Comparison of ENCODE assay signal across 13 cellular contexts in the genomic region with DNA sequence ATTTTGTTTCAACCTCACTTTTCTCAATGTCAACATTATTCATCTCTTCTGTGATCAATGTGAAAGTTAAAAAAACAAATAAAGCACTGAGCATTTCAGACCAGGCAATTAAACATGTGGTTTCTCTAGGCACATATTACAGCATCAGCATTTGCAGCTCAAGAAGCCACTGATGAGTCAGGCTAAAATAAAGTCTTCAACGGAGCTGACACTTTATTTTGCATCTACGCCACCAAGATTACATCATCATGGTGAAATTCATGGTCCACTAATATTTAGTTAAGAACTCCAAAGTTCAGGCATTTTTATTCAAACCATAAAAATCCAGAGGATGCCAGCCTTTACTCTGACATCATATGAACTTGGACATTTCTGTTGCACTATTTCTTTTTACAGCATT. TPM values are rescaled to one million over a fixed set of nuclear protein-coding genes. Genes with fewer than 3 reads are reported as not detected.
DNase-seq lines count a peak whose midpoint lies in the region; TF ChIP-seq lines count a peak whose summit lies in the region.
"Had no signal": no experiment of that assay in that cellular context is flagged by ENCODE, and none has a peak within 500 bp of the region (broad histone marks: within the 10 kb centered on the region; RNA-seq: fewer than 3 reads in every experiment).

No MANE protein-coding gene starts in this region.

- intact Hi-C loops in dorsolateral prefrontal cortex (cut with DNase I): no loop called here

- H3K4me2 ChIP-seq in mesenchymal stem cell (ENCODE audit: low read length, poor library complexity, severe bottlenecking): no peak overlapping the region

- H3K4ac ChIP-seq in mesenchymal stem cell (ENCODE audit: low read depth in 1 of 2, low read length in 2 of 2): no peak overlapping the region

- no peak overlapping the region for H3K4me3 Mint-ChIP-seq in immature natural killer cell

- H3K36me3 Mint-ChIP-seq in immature natural killer cell: no peaks in the 10 kb centered on the region

- no peaks in the 10 kb centered on the region for H3K27me3 ChIP-seq in dorsolateral prefrontal cortex
- no peaks in the 10 kb centered on the region for H3K27me3 ChIP-seq in mesenchymal stem cell (ENCODE audit: control insufficient read depth in 1 of 2, insufficient read depth in 1 of 2, low read length in 2 of 2)
- H3K27me3 ChIP-seq: heart right ventricle, neutrophil had no signal

- no peak overlapping the region for H2BK15ac ChIP-seq in mesenchymal stem cell (ENCODE audit: low read depth, poor library complexity, severe bottlenecking)

- no peaks in the 10 kb centered on the region for H3K9me3 ChIP-seq in mesenchymal stem cell (ENCODE audit: control insufficient read depth, low read length)
- H3K9me3 ChIP-seq: heart right ventricle, neutrophil had no signal

- peak overlapping the region; percentile 47 for H3K9ac ChIP-seq in mesenchymal stem cell (ENCODE audit: low read length)

- H2BK12ac ChIP-seq in mesenchymal stem cell (ENCODE audit: low read length in 2 of 2): no peak overlapping the region

- H4K8ac ChIP-seq in mesenchymal stem cell (ENCODE audit: low read length): no peak overlapping the region

- H3K27ac ChIP-seq in dorsolateral prefrontal cortex: peak overlapping the region in 57 of 59 donors; percentile 4 to 97 (median 82)
- H3K27ac ChIP-seq in mesenchymal stem cell (ENCODE audit: low read length, poor library complexity, severe bottlenecking): no peak overlapping the region
- H3K27ac ChIP-seq: heart right ventricle, neutrophil had no signal

- TF ChIP-seq CTCF in dorsolateral prefrontal cortex (IDR thresholded peaks at IDR 0.05 in 54 of 56, conservative IDR thresholded peaks at IDR 0.05 in 2 of 56; ENCODE audit: low read depth in 1 of 56, partially characterized antibody in 56 of 56): no peak

- no peak overlapping the region for H2BK120ac ChIP-seq in mesenchymal stem cell (ENCODE audit: low read depth, low read length)

- no peak overlapping the region for H3K23ac ChIP-seq in mesenchymal stem cell (ENCODE audit: low read length in 2 of 2)

- peaks cover 0 to 25% (median 8%) of the 10 kb centered on the region in 6 donors for H3K9me3 Mint-ChIP-seq in immature natural killer cell

- H3K18ac ChIP-seq in mesenchymal stem cell (ENCODE audit: low read depth in 1 of 2, low read length in 2 of 2): no peak overlapping the region

- H3K4me1 Mint-ChIP-seq in immature natural killer cell: no peaks in the 10 kb centered on the region

- peak; percentile 63 for DNase-seq in AG20443 (ENCODE audit: low spot score)
- peak; percentile 84 for DNase-seq in NCI-H460 (ENCODE audit: extremely low read depth, low read depth)
- no peak for DNase-seq in dorsolateral prefrontal cortex
- DNase-seq in mesenchymal stem cell: peak; percentile 90
- no peak for DNase-seq in GF-D8 (lab: John Stamatoyannopoulos, UW)
- no peak for DNase-seq in NCI-H1694 (lab: John Stamatoyannopoulos, UW)
- no peak for DNase-seq in NCI-H82 treated with DMSO at 0.1 percent for 48 hours (lab: John Stamatoyannopoulos, UW; ENCODE audit: unreplicated experiment)
- no peak for DNase-seq in immature natural killer cell
- DNase-seq: activated CD4-positive, alpha-beta T cell treated with anti-CD3 and anti-CD28 coated beads for 1 hour; DMS153; heart right ventricle; NK-92 treated with Interleukin-12 subunit alpha and Interleukin-12 subunit beta, amount 100 ng/mL, for 24 hours had no signal

- no peak overlapping the region for H2AK5ac ChIP-seq in mesenchymal stem cell (ENCODE audit: low read length, severe bottlenecking)

- under 1% methylated on average over 2 of the region's 2 CpGs for WGBS in mesenchymal stem cell

- H3K27me3 Mint-ChIP-seq in immature natural killer cell (ENCODE audit: low read depth in 3 of 3): no peaks in the 10 kb centered on the region

- H3K36me3 ChIP-seq in mesenchymal stem cell (ENCODE audit: control insufficient read depth in 1 of 2, insufficient read depth in 2 of 2, low read depth in 1 of 2, low read length in 2 of 2): no peaks in the 10 kb centered on the region
- H3K36me3 ChIP-seq: heart right ventricle, neutrophil had no signal

- H3K79me1 ChIP-seq in mesenchymal stem cell (replicated peaks; ENCODE audit: low read length, poor library complexity, severe bottlenecking): no peaks in the 10 kb centered on the region

- H3K4me3 ChIP-seq in dorsolateral prefrontal cortex (peak overlapping the region in 30 of 59 donors; percentile 1 to 42 (median 10)), mesenchymal stem cell (ENCODE audit: insufficient read depth in 1 of 2, low read depth in 1 of 2, low read length in 2 of 2) (no peak overlapping the region)
- H3K4me3 ChIP-seq: heart right ventricle had no signal

- H3K14ac ChIP-seq in mesenchymal stem cell (ENCODE audit: low read length in 2 of 2): no peak overlapping the region

- H2AFZ ChIP-seq in mesenchymal stem cell (ENCODE audit: low read depth, low read length): no peak overlapping the region

- no peak overlapping the region for H4K91ac ChIP-seq in mesenchymal stem cell (ENCODE audit: low read length)

- H3K4me1 ChIP-seq in mesenchymal stem cell (ENCODE audit: control insufficient read depth, insufficient read depth, low read depth, low read length): no peaks in the 10 kb centered on the region

- no peak overlapping the region for H3K27ac Mint-ChIP-seq in immature natural killer cell

- no peak overlapping the region for H2BK5ac ChIP-seq in mesenchymal stem cell (ENCODE audit: low read depth, low read length, poor library complexity, severe bottlenecking)

RNA-seq across cellular contexts. Expression of gene MAGI2, which starts 33.0 kb away (rescaled TPM):
- 1.1 and 1.7 TPM in 2 replicates for total RNA-seq in NCI-H460 (2014; rRNA removed; shearing (Covaris generic))
- polyA plus RNA-seq in NCI-H460 (2014; cell fraction: nucleus; rRNA removed): 0.58 and 0.60 TPM in 2 replicates
- 100 to 1,000 TPM; 157 to 311 (median 217) TPM for total RNA-seq in dorsolateral prefrontal cortex
- 4.1 TPM for polyA plus RNA-seq in mesenchymal stem cell (2013, experiment 1 of 2)
- polyA plus RNA-seq in mesenchymal stem cell (2013, experiment 2 of 2): 3.9 TPM
- polyA plus RNA-seq in immature natural killer cell: not detected

Comparison
In these comparisons a context has a peak if more than half of its experiments do, and no peak if none do; other contexts are left out.
1. DNase-seq: peak in AG20443 (single experiment), NCI-H460 (single experiment) and mesenchymal stem cell (single experiment); none in dorsolateral prefrontal cortex (0 of 10), GF-D8 (single experiment), NCI-H1694 (single experiment), NCI-H82 treated with DMSO at 0.1 percent for 48 hours (single experiment) and immature natural killer cell (0 of 3).
2. H3K4me3 ChIP-seq: peak in dorsolateral prefrontal cortex (30 of 59); none in mesenchymal stem cell (0 of 2).
3. RNA of gene MAGI2, which starts 33.0 kb away (total RNA-seq): 157 to 311 TPM in dorsolateral prefrontal cortex; 1.1 to 1.7 TPM in NCI-H460; every median in the first group is over 10 times any median in the second.